In the genomic region with DNA sequence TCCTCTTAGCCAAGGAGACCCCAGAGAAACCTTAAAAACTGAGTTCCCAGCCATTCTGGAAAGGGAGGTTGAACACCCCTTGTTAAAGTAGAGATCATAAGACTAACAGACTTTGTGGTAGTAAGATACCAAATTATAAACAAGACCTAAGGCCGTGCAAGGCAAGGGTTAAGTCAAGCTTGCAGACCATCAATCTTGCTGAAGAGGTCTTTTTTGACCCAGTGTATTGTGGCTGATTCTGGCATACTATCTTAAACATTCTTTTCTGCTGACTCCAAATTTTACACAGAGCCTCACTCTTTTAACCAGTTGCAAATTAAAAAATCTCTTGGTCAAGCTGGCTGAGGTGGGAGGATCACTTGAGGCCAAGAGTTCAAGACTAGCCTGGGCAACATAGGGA, we compare ENCODE assay signal across 8 cellular contexts. TPM values are rescaled to one million over a fixed set of nuclear protein-coding genes. Genes with fewer than 3 reads are reported as not detected.
A peak's percentile ranks its signal among the peaks of the same experiment; 100 is the strongest.
DNase-seq lines count a peak whose midpoint lies in the region; ATAC-seq and TF ChIP-seq lines count a peak whose summit lies in the region.

No MANE protein-coding gene starts in this region.

- peaks cover 35% of the 10 kb centered on the region for H3K4me1 Mint-ChIP-seq in activated naive CD8-positive, alpha-beta T cell treated with anti-CD3 and anti-CD28 coated beads, Interleukin-2, amount 50 U/mL, for 24 hours

- intact Hi-C loops in lower lobe of right lung (cut with DNase I): no loop called here

- peak overlapping the region; percentile 88 for H3K4me3 ChIP-seq in ACC112 (ENCODE audit: low read depth, low read length)
- no peak overlapping the region for H3K4me3 ChIP-seq in HEK293 (ENCODE audit: low read depth, low read length)
- peak overlapping the region; percentile 82 for H3K4me3 ChIP-seq in lower lobe of right lung

- TF ChIP-seq CTCF in HEK293 (tag by site-specific recombination; IDR thresholded peaks at IDR 0.05) (no peak), lower lobe of right lung (IDR thresholded peaks at IDR 0.05) (no peak)

- peaks cover 37% of the 10 kb centered on the region for H3K79me2 ChIP-seq in ACC112 (ENCODE audit: control insufficient read depth, insufficient read depth, low read length, unreplicated experiment)

- ATAC-seq in activated naive CD8-positive, alpha-beta T cell treated with anti-CD3 and anti-CD28 coated beads, Interleukin-2, amount 50 U/mL, for 24 hours: no peak
- ATAC-seq in lower lobe of right lung: no peak
- ATAC-seq in HG02840 (IDR thresholded peaks at IDR 0.05; ENCODE audit: low FRiP score, unreplicated experiment): no peak

- H3K9me3 Mint-ChIP-seq in activated naive CD8-positive, alpha-beta T cell treated with anti-CD3 and anti-CD28 coated beads, Interleukin-2, amount 50 U/mL, for 24 hours: no peaks in the 10 kb centered on the region

- no peaks in the 10 kb centered on the region for H3K9me3 ChIP-seq in HEK293 (ENCODE audit: control insufficient read depth, insufficient read depth, low read depth, low read length)
- no peaks in the 10 kb centered on the region for H3K9me3 ChIP-seq in lower lobe of right lung

- H3K27me3 ChIP-seq in ACC112 (ENCODE audit: insufficient read depth, low read length) (peaks cover 27% of the 10 kb centered on the region), lower lobe of right lung (ENCODE audit: low read depth) (no peaks in the 10 kb centered on the region)

- H3K27ac Mint-ChIP-seq in activated naive CD8-positive, alpha-beta T cell treated with anti-CD3 and anti-CD28 coated beads, Interleukin-2, amount 50 U/mL, for 24 hours: peak overlapping the region; percentile 83

- peaks cover 2% of the 10 kb centered on the region for H3K27me3 Mint-ChIP-seq in activated naive CD8-positive, alpha-beta T cell treated with anti-CD3 and anti-CD28 coated beads, Interleukin-2, amount 50 U/mL, for 24 hours

- no peak for DNase-seq in activated naive CD8-positive, alpha-beta T cell treated with anti-CD3 and anti-CD28 coated beads, Interleukin-2, amount 50 U/mL, for 24 hours
- no peak for DNase-seq in lower lobe of right lung
- DNase-seq in NCI-H1930 (lab: John Stamatoyannopoulos, UW): no peak
- DNase-seq in activated CD4-positive, alpha-beta T cell treated with anti-CD3 and anti-CD28 coated beads, Interleukin-2, amount 50 U/mL, for 48 hours: no peak
- no peak for DNase-seq in OCI-M1 (lab: John Stamatoyannopoulos, UW)

- H3K4me3 Mint-ChIP-seq in activated naive CD8-positive, alpha-beta T cell treated with anti-CD3 and anti-CD28 coated beads, Interleukin-2, amount 50 U/mL, for 24 hours: peak overlapping the region; percentile 95

- H3K36me3 Mint-ChIP-seq in activated naive CD8-positive, alpha-beta T cell treated with anti-CD3 and anti-CD28 coated beads, Interleukin-2, amount 50 U/mL, for 24 hours (ENCODE audit: low read depth): peaks cover 39% of the 10 kb centered on the region

- H3K36me3 ChIP-seq in ACC112 (ENCODE audit: insufficient read depth, low read length) (peaks cover 17% of the 10 kb centered on the region), HEK293 (ENCODE audit: control insufficient read depth in 2 of 2, insufficient read depth in 1 of 2, low read length in 2 of 2) (peaks cover 7 to 18% of the 10 kb centered on the region in 2 experiments), lower lobe of right lung (peaks cover 18% of the 10 kb centered on the region)

- POLR2A ChIA-PET in HEK293 (lab: Yijun Ruan, JAX): no interaction called here

- H3K4me1 ChIP-seq in ACC112 (ENCODE audit: control insufficient read depth, insufficient read depth, low read length, unreplicated experiment): peaks cover 22% of the 10 kb centered on the region
- no peaks in the 10 kb centered on the region for H3K4me1 ChIP-seq in HEK293 (ENCODE audit: control insufficient read depth, insufficient read depth, low read length)
- H3K4me1 ChIP-seq in lower lobe of right lung: peaks cover 39% of the 10 kb centered on the region

- H2AFZ ChIP-seq in ACC112 (ENCODE audit: low read length, unreplicated experiment): no peak overlapping the region

- CTCF ChIA-PET in HEK293 (lab: Yijun Ruan, JAX): interaction anchor here (0.7 to 1.4 kb wide), 3 partner anchors 25 to 139 kb away, joined by 3 to 4 read pairs (median 3); no protein-coding TSS in a partner anchor

- no peak overlapping the region for H3K27ac ChIP-seq in ACC112 (ENCODE audit: low read depth, low read length)
- H3K27ac ChIP-seq in HEK293 (ENCODE audit: extremely low read depth, low read depth, low read length): peak overlapping the region; percentile 87; the same call in 1 of the 2 replicates
- H3K27ac ChIP-seq in lower lobe of right lung: peak overlapping the region; percentile 97

TF ChIP-seq in HEK293, 187 proteins besides CTCF, POLR2A, EP300 and RAD21:
- TF ChIP-seq ZNF660 (tag by site-specific recombination; IDR thresholded peaks at IDR 0.05) (no peak), ZNF623 (tag by site-specific recombination; IDR thresholded peaks at IDR 0.05) (no peak), ZNF239 (tag by site-specific recombination; IDR thresholded peaks at IDR 0.05) (no peak), ZNF274 (IDR thresholded peaks at IDR 0.05; ENCODE audit: low read length) (no peak), ZNF274 (tag by site-specific recombination; IDR thresholded peaks at IDR 0.05; ENCODE audit: borderline replicate concordance) (no peak), ZNF549 (tag by site-specific recombination; IDR thresholded peaks at IDR 0.05) (no peak), GFI1B (tag by site-specific recombination; IDR thresholded peaks at IDR 0.05) (no peak), ZNF544 (tag by site-specific recombination; IDR thresholded peaks at IDR 0.05) (no peak)
- TF ChIP-seq, protein P1, sequence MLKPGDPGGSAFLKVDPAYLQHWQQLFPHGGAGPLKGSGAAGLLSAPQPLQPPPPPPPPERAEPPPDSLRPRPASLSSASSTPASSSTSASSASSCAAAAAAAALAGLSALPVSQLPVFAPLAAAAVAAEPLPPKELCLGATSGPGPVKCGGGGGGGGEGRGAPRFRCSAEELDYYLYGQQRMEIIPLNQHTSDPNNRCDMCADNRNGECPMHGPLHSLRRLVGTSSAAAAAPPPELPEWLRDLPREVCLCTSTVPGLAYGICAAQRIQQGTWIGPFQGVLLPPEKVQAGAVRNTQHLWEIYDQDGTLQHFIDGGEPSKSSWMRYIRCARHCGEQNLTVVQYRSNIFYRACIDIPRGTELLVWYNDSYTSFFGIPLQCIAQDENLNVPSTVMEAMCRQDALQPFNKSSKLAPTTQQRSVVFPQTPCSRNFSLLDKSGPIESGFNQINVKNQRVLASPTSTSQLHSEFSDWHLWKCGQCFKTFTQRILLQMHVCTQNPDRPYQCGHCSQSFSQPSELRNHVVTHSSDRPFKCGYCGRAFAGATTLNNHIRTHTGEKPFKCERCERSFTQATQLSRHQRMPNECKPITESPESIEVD (tag by site-specific recombination; IDR thresholded peaks at IDR 0.05): no peak
- TF ChIP-seq, protein P2, sequence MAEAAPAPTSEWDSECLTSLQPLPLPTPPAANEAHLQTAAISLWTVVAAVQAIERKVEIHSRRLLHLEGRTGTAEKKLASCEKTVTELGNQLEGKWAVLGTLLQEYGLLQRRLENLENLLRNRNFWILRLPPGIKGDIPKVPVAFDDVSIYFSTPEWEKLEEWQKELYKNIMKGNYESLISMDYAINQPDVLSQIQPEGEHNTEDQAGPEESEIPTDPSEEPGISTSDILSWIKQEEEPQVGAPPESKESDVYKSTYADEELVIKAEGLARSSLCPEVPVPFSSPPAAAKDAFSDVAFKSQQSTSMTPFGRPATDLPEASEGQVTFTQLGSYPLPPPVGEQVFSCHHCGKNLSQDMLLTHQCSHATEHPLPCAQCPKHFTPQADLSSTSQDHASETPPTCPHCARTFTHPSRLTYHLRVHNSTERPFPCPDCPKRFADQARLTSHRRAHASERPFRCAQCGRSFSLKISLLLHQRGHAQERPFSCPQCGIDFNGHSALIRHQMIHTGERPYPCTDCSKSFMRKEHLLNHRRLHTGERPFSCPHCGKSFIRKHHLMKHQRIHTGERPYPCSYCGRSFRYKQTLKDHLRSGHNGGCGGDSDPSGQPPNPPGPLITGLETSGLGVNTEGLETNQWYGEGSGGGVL (tag by site-specific recombination; IDR thresholded peaks at IDR 0.05): no peak

RNA-seq across cellular contexts. Expression of a gene that starts 1.2 kb away (rescaled TPM):
- 54.3 TPM for total RNA-seq in lower lobe of right lung

RNA-seq across cellular contexts. Expression of a gene that starts 23.9 kb away (rescaled TPM):
- 2.5 TPM for total RNA-seq in lower lobe of right lung

RNA-seq across cellular contexts. Expression of a gene that starts 44.9 kb away (rescaled TPM):
- total RNA-seq in lower lobe of right lung: 183 TPM
